ENCODE assay signal across 2 cellular contexts in genomic region chr1:101218968-101219367, GRCh38. TPM values are rescaled to one million over a fixed set of nuclear protein-coding genes. Genes with fewer than 3 reads are reported as not detected.
"Had no signal": no experiment of that assay in that cellular context is flagged by ENCODE, and none has a peak within 500 bp of the region (broad histone marks: within the 10 kb centered on the region; RNA-seq: fewer than 3 reads in every experiment).

No MANE protein-coding gene starts in this region.

RNA-seq across cellular contexts. Expression of gene S1PR1, which starts 17.9 kb away (rescaled TPM):
- total RNA-seq: HepG2, HT-29 had no signal
- polyA plus RNA-seq: HepG2 had no signal
